In genomic region chr1:197173571-197174482, GRCh38 we compare ENCODE assay signal across 19 cellular contexts. TPM values are rescaled to one million over a fixed set of nuclear protein-coding genes. Genes with fewer than 3 reads are reported as not detected.
A peak's percentile ranks its signal among the peaks of the same experiment; 100 is the strongest.
DNase-seq lines count a peak whose midpoint lies in the region; ATAC-seq lines count a peak whose summit lies in the region.
"Had no signal": no experiment of that assay in that cellular context is flagged by ENCODE, and none has a peak within 500 bp of the region (broad histone marks: within the 10 kb centered on the region; RNA-seq: fewer than 3 reads in every experiment).

No MANE protein-coding gene starts in this region.

- DNase-seq in Caki2 (ENCODE audit: low read depth) (peak; percentile 31), M059J (ENCODE audit: low read depth) (peak; percentile 24), fibroblast of gingiva (ENCODE audit: low read depth) (peak; percentile 6), NCI-H1417 (lab: John Stamatoyannopoulos, UW) (no peak), NCI-H2227 treated with DMSO at 0.1 percent for 48 hours (lab: John Stamatoyannopoulos, UW) (no peak), DMS153 treated with DMSO at 0.1 percent for 48 hours (lab: John Stamatoyannopoulos, UW; ENCODE audit: unreplicated experiment) (no peak)
- no peak for DNase-seq in naive thymus-derived CD4-positive, alpha-beta T cell
- no peak for DNase-seq in activated T-cell treated with anti-CD3 and anti-CD28 coated beads, Interleukin-2, amount 50 U/mL, for 72 hours
- DNase-seq: activated CD4-positive, alpha-beta T cell treated with anti-CD3 and anti-CD28 coated beads, Interleukin-2, amount 50 U/mL, for 4 hours; aorta; gastrocnemius medialis; GDM1; immature natural killer cell; KG1; NCI-H187; NCI-H774; transverse colon had no signal

- H3K27ac Mint-ChIP-seq in naive thymus-derived CD4-positive, alpha-beta T cell = peak overlapping the region in 4 of 9 donors; percentile 3 to 74 (median 26)
- H3K27ac Mint-ChIP-seq in activated T-cell treated with anti-CD3 and anti-CD28 coated beads, Interleukin-2, amount 50 U/mL, for 72 hours = no peak overlapping the region
- H3K27ac Mint-ChIP-seq: progenitor cell of endocrine pancreas had no signal

- ATAC-seq in naive thymus-derived CD4-positive, alpha-beta T cell = peak; percentile 37
- ATAC-seq in activated T-cell treated with anti-CD3 and anti-CD28 coated beads, Interleukin-2, amount 50 U/mL, for 72 hours (replicated peaks in 1 of 2) = no peak
- ATAC-seq: gastrocnemius medialis had no signal

- CTCF ChIA-PET in naive thymus-derived CD4-positive, alpha-beta T cell (lab: Charles Lee) = no interaction called here

- POLR2A ChIA-PET in naive thymus-derived CD4-positive, alpha-beta T cell (lab: Charles Lee) = no interaction called here

- H3K4me1 ChIP-seq in naive thymus-derived CD4-positive, alpha-beta T cell (ENCODE audit: control insufficient read depth in 2 of 2, insufficient read depth in 2 of 2, low read length in 2 of 2) = no peaks in the 10 kb centered on the region
- H3K4me1 ChIP-seq: gastrocnemius medialis had no signal

- H3K4me1 Mint-ChIP-seq in naive thymus-derived CD4-positive, alpha-beta T cell = peaks cover 0 to 13% (median 0%) of the 10 kb centered on the region in 7 donors
- peaks cover 4% of the 10 kb centered on the region for H3K4me1 Mint-ChIP-seq in activated T-cell treated with anti-CD3 and anti-CD28 coated beads, Interleukin-2, amount 50 U/mL, for 72 hours (ENCODE audit: low read depth)
- H3K4me1 Mint-ChIP-seq: immature natural killer cell had no signal

- no peaks in the 10 kb centered on the region for H3K9me3 Mint-ChIP-seq in naive thymus-derived CD4-positive, alpha-beta T cell
- no peaks in the 10 kb centered on the region for H3K9me3 Mint-ChIP-seq in activated T-cell treated with anti-CD3 and anti-CD28 coated beads, Interleukin-2, amount 50 U/mL, for 72 hours
- H3K9me3 Mint-ChIP-seq: immature natural killer cell had no signal

- intact Hi-C loops in naive thymus-derived CD4-positive, alpha-beta T cell (cut with micrococcal nuclease) = loop anchor here in 1 of 2 donors (2.0 kb wide), 1 partner anchor 15 kb away; no protein-coding TSS in a partner anchor

- no peaks in the 10 kb centered on the region for H3K27me3 ChIP-seq in naive thymus-derived CD4-positive, alpha-beta T cell (ENCODE audit: control insufficient read depth in 2 of 2, insufficient read depth in 2 of 2, low read length in 2 of 2)
- H3K27me3 ChIP-seq: gastrocnemius medialis, transverse colon had no signal

- in situ Hi-C loops in Caki2 (cut with HindIII; ENCODE audit: low pct_unique_long_range_greater_than_20kb, low sequenced_read_pairs) = no loop called here

- no peak overlapping the region for H3K4me3 ChIP-seq in naive thymus-derived CD4-positive, alpha-beta T cell (ENCODE audit: low read length)
- H3K4me3 ChIP-seq: gastrocnemius medialis, transverse colon had no signal

- H3K9me3 ChIP-seq in naive thymus-derived CD4-positive, alpha-beta T cell (ENCODE audit: control insufficient read depth in 2 of 3, low read length in 3 of 3) = no peaks in the 10 kb centered on the region
- H3K9me3 ChIP-seq: gastrocnemius medialis, transverse colon had no signal

- H3K4me3 Mint-ChIP-seq in naive thymus-derived CD4-positive, alpha-beta T cell = no peak overlapping the region
- H3K4me3 Mint-ChIP-seq in activated T-cell treated with anti-CD3 and anti-CD28 coated beads, Interleukin-2, amount 50 U/mL, for 72 hours = no peak overlapping the region
- H3K4me3 Mint-ChIP-seq: immature natural killer cell had no signal

- H3K36me3 Mint-ChIP-seq in naive thymus-derived CD4-positive, alpha-beta T cell = peaks cover 0 to 48% (median 29%) of the 10 kb centered on the region in 5 donors
- H3K36me3 Mint-ChIP-seq in activated T-cell treated with anti-CD3 and anti-CD28 coated beads, Interleukin-2, amount 50 U/mL, for 72 hours (ENCODE audit: insufficient read depth in 2 of 2) = no peaks in the 10 kb centered on the region

- H3K36me3 ChIP-seq in naive thymus-derived CD4-positive, alpha-beta T cell (ENCODE audit: control insufficient read depth in 2 of 3, insufficient read depth in 3 of 3, low read length in 3 of 3) = peaks cover 0 to 28% (median 9%) of the 10 kb centered on the region in 3 experiments

- H3K27ac ChIP-seq in naive thymus-derived CD4-positive, alpha-beta T cell (ENCODE audit: low read depth, low read length) = no peak overlapping the region
- H3K27ac ChIP-seq: C4-2B, gastrocnemius medialis, transverse colon had no signal

- no peaks in the 10 kb centered on the region for H3K27me3 Mint-ChIP-seq in naive thymus-derived CD4-positive, alpha-beta T cell
- H3K27me3 Mint-ChIP-seq in activated T-cell treated with anti-CD3 and anti-CD28 coated beads, Interleukin-2, amount 50 U/mL, for 72 hours (ENCODE audit: low read depth) = no peaks in the 10 kb centered on the region
- H3K27me3 Mint-ChIP-seq: progenitor cell of endocrine pancreas had no signal

RNA-seq across cellular contexts. Expression of gene ZBTB41, which starts 27.3 kb away (rescaled TPM):
- total RNA-seq in Caki2 (2014; rRNA removed; shearing (Covaris generic); ENCODE audit: low replicate concordance) = 9.1 and 14.0 TPM in 2 replicates
- 9.8 and 10.5 TPM in 2 replicates for total RNA-seq in M059J (2014; rRNA removed; shearing (Covaris generic))
- 10 to 100 TPM in 2 of 5 experiments, 1 to 10 TPM in 3; 5.9 to 13.6 (median 7.2) TPM for total RNA-seq in naive thymus-derived CD4-positive, alpha-beta T cell
- polyA plus RNA-seq in naive thymus-derived CD4-positive, alpha-beta T cell = 1 to 10 TPM; 3.4 to 4.2 TPM
- 1 to 10 TPM; 6.1 to 7.4 TPM for total RNA-seq in activated T-cell treated with anti-CD3 and anti-CD28 coated beads, Interleukin-2, amount 50 U/mL, for 72 hours

RNA-seq across cellular contexts. Expression of gene ASPM, which starts 27.4 kb away (rescaled TPM):
- 14.5 and 21.4 TPM in 2 replicates for total RNA-seq in Caki2 (2014; rRNA removed; shearing (Covaris generic); ENCODE audit: low replicate concordance)
- total RNA-seq in M059J (2014; rRNA removed; shearing (Covaris generic)) = 39.8 and 62.1 TPM in 2 replicates
- total RNA-seq in naive thymus-derived CD4-positive, alpha-beta T cell = 10 to 100 TPM in 1 of 5 experiments, under 1 TPM in 4; 0.08 to 48.8 (median 0.24) TPM
- polyA plus RNA-seq in naive thymus-derived CD4-positive, alpha-beta T cell = under 1 TPM in 1 of 2 donors, not detected in 1; 0.03 TPM
- 10 to 100 TPM; 53.4 to 56.9 TPM for total RNA-seq in activated T-cell treated with anti-CD3 and anti-CD28 coated beads, Interleukin-2, amount 50 U/mL, for 72 hours

Comparison
In these comparisons a context has a peak if more than half of its experiments do, and no peak if none do; other contexts are left out.
1. DNase-seq: peak in Caki2 (single experiment), M059J (single experiment) and fibroblast of gingiva (single experiment); none in naive thymus-derived CD4-positive, alpha-beta T cell (0 of 9), NCI-H1417 (0 of 3), NCI-H2227 treated with DMSO at 0.1 percent for 48 hours (single experiment), DMS153 treated with DMSO at 0.1 percent for 48 hours (single experiment) and activated T-cell treated with anti-CD3 and anti-CD28 coated beads, Interleukin-2, amount 50 U/mL, for 72 hours (0 of 2).